In genomic region chr15:80483656-80484055, GRCh38 we compare ENCODE assay signal across 18 cellular contexts.
"Had no signal": no experiment of that assay in that cellular context is flagged by ENCODE, and none has a peak within 500 bp of the region (broad histone marks: within the 10 kb centered on the region; RNA-seq: fewer than 3 reads in every experiment).

No MANE protein-coding gene starts in this region.

- H3K36me3 ChIP-seq: cardiac muscle cell, uterus had no signal

- H3K4me3 ChIP-seq: cardiac muscle cell, lung, uterus had no signal

- H3K9me3 ChIP-seq: uterus had no signal

- H3K27ac ChIP-seq: cardiac muscle cell had no signal

- ATAC-seq: activated T-cell treated with anti-CD3 and anti-CD28 coated beads, Interleukin-2, amount 50 U/mL, for 4 hours; natural killer cell; sciatic nerve had no signal

- H3K27me3 ChIP-seq: cardiac muscle cell, uterus had no signal

- DNase-seq: activated CD4-positive, alpha-beta memory T cell treated with anti-CD3 and anti-CD28 coated beads for 36 hours; activated CD4-positive, CD25-positive, alpha-beta regulatory T cell treated with anti-CD3 and anti-CD28 coated beads, Interleukin-2, amount 50 U/mL, for 72 hours; activated gamma-delta T cell; activated naive CD8-positive, alpha-beta T cell treated with anti-CD3 and anti-CD28 coated beads for 36 hours; activated T-cell treated with anti-CD3 and anti-CD28 coated beads, Interleukin-2, amount 50 U/mL, for 4 hours; anterior cingulate cortex; cortex of kidney; effector memory CD4-positive, alpha-beta T cell; hippocampal formation; kidney glomerular epithelial cell; natural killer cell; occipital lobe; stimulated activated CD4-positive, alpha-beta T cell treated with anti-CD3 and anti-CD28 coated beads, Interleukin-4, amount 100 ng/mL, for 24 hours; T-helper 9 cell; uterus had no signal
